In the genomic region with DNA sequence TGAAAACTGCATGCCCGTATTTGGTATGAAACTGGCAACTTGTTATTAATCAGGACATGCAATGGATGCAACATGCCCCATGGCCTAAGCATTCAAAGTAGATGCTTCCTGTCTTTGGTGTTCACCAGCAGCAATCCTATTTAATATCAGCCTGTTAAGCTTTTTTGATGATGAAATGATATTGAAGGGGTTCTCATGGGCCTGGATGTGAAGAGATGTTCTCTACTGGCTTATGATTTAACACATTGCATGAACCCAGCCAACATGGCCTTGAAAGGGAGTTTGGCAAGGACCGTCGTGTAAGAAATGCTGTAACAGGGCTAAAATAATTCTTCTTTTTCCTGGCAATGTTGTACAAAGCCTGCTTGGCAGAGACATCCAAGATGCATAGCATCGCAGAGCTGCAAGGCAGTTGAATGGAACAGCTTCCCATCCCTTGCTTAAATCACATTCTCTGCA, we compare ENCODE assay signal across 11 cellular contexts.
DNase-seq lines count a peak whose midpoint lies in the region; ATAC-seq lines count a peak whose summit lies in the region.
"Had no signal": no experiment of that assay in that cellular context is flagged by ENCODE, and none has a peak within 500 bp of the region (broad histone marks: within the 10 kb centered on the region; RNA-seq: fewer than 3 reads in every experiment).

No MANE protein-coding gene starts in this region.

- peak overlapping the region; percentile 30 for H3K4me3 ChIP-seq in rectal smooth muscle tissue (ENCODE audit: low read length)
- H3K4me3 ChIP-seq: K562 had no signal

- no peaks in the 10 kb centered on the region for H3K9me3 Mint-ChIP-seq in activated CD8-positive, alpha-beta T cell treated with anti-CD3 and anti-CD28 coated beads, Interleukin-2, amount 10 ng/mL, durations not matched to agents 7 days and 5 days (ENCODE audit: insufficient read depth)

- peaks cover 7% of the 10 kb centered on the region for H3K36me3 ChIP-seq in rectal smooth muscle tissue (ENCODE audit: control insufficient read depth, insufficient read depth, low read length)

- peak overlapping the region; percentile 68 for H3K27ac ChIP-seq in rectal smooth muscle tissue (ENCODE audit: low read depth, low read length)

- DNase-seq in GM03348 (ENCODE audit: low spot score) (peak; percentile 38), globus pallidus (ENCODE audit: low spot score) (peak; percentile 20), KG1 (lab: John Stamatoyannopoulos, UW) (no peak), kidney glomerular epithelial cell (lab: John Stamatoyannopoulos, UW) (no peak), NCI-H1048 (lab: John Stamatoyannopoulos, UW) (no peak), NCI-H1105 (lab: John Stamatoyannopoulos, UW) (no peak)
- DNase-seq in activated CD8-positive, alpha-beta T cell treated with anti-CD3 and anti-CD28 coated beads, Interleukin-2, amount 10 ng/mL, durations not matched to agents 7 days and 5 days: no peak
- DNase-seq: H7, PC-3 had no signal

- peaks cover 79% of the 10 kb centered on the region for H3K36me3 Mint-ChIP-seq in activated CD8-positive, alpha-beta T cell treated with anti-CD3 and anti-CD28 coated beads, Interleukin-2, amount 10 ng/mL, durations not matched to agents 7 days and 5 days (ENCODE audit: low read depth)

- H3K27me3 ChIP-seq in rectal smooth muscle tissue (ENCODE audit: control insufficient read depth, insufficient read depth, low read length): no peaks in the 10 kb centered on the region

- CTCF ChIA-PET in activated CD8-positive, alpha-beta T cell treated with anti-CD3 and anti-CD28 coated beads, Interleukin-2, amount 10 ng/mL, durations not matched to agents 7 days and 5 days (lab: Charles Lee): interaction anchor here (0.7 to 1.9 kb wide), 3 partner anchors 11 to 186 kb away, joined by 3 to 4 read pairs (median 4); no protein-coding TSS in a partner anchor

- H3K4me1 ChIP-seq in rectal smooth muscle tissue (ENCODE audit: control insufficient read depth, insufficient read depth, low read length): peaks cover 29% of the 10 kb centered on the region

- H3K9ac ChIP-seq in rectal smooth muscle tissue (ENCODE audit: low read length): no peak overlapping the region

- POLR2A ChIA-PET in activated CD8-positive, alpha-beta T cell treated with anti-CD3 and anti-CD28 coated beads, Interleukin-2, amount 10 ng/mL, durations not matched to agents 7 days and 5 days (lab: Charles Lee): interaction anchor here (1.0 kb wide), 1 partner anchor 59 kb away, joined by 3 read pairs; no protein-coding TSS in a partner anchor

- peak overlapping the region; percentile 51 for H3K4me3 Mint-ChIP-seq in activated CD8-positive, alpha-beta T cell treated with anti-CD3 and anti-CD28 coated beads, Interleukin-2, amount 10 ng/mL, durations not matched to agents 7 days and 5 days

- peak overlapping the region; percentile 40 for H3K27ac Mint-ChIP-seq in activated CD8-positive, alpha-beta T cell treated with anti-CD3 and anti-CD28 coated beads, Interleukin-2, amount 10 ng/mL, durations not matched to agents 7 days and 5 days

- no peaks in the 10 kb centered on the region for H3K27me3 Mint-ChIP-seq in activated CD8-positive, alpha-beta T cell treated with anti-CD3 and anti-CD28 coated beads, Interleukin-2, amount 10 ng/mL, durations not matched to agents 7 days and 5 days (ENCODE audit: low read depth)

- ATAC-seq in activated CD8-positive, alpha-beta T cell treated with anti-CD3 and anti-CD28 coated beads, Interleukin-2, amount 10 ng/mL, durations not matched to agents 7 days and 5 days: no peak
- ATAC-seq: K562, PC-3 had no signal

- peaks cover 38% of the 10 kb centered on the region for H3K4me1 Mint-ChIP-seq in activated CD8-positive, alpha-beta T cell treated with anti-CD3 and anti-CD28 coated beads, Interleukin-2, amount 10 ng/mL, durations not matched to agents 7 days and 5 days (ENCODE audit: low read depth)

Comparison
In these comparisons a context has a peak if more than half of its experiments do, and no peak if none do; other contexts are left out.
1. DNase-seq: peak in GM03348 (single experiment) and globus pallidus (single experiment); none in activated CD8-positive, alpha-beta T cell treated with anti-CD3 and anti-CD28 coated beads, Interleukin-2, amount 10 ng/mL, durations not matched to agents 7 days and 5 days (single experiment), KG1 (single experiment), kidney glomerular epithelial cell (single experiment), NCI-H1048 (single experiment) and NCI-H1105 (single experiment).